Comparison of ENCODE assay signal across 15 cellular contexts in genomic region chr19:37966211-37967072, GRCh38. TPM values are rescaled to one million over a fixed set of nuclear protein-coding genes. Genes with fewer than 3 reads are reported as not detected.
DNase-seq lines count a peak whose midpoint lies in the region; ATAC-seq and TF ChIP-seq lines count a peak whose summit lies in the region.
"Had no signal": no experiment of that assay in that cellular context is flagged by ENCODE, and none has a peak within 500 bp of the region (broad histone marks: within the 10 kb centered on the region; RNA-seq: fewer than 3 reads in every experiment).

No MANE protein-coding gene starts in this region.

- no peak for TF ChIP-seq POLR2A in suprapubic skin (IDR thresholded peaks at IDR 0.05)

- H3K27me3 ChIP-seq in suprapubic skin, result no peaks in the 10 kb centered on the region

- DNase-seq in NCI-H82 (lab: John Stamatoyannopoulos, UW), result peak; percentile 31
- DNase-seq in NCI-H82 treated with DMSO at 0.1 percent for 48 hours (lab: John Stamatoyannopoulos, UW; ENCODE audit: unreplicated experiment), result no peak
- DNase-seq in SW480 (ENCODE audit: low spot score), result peak; percentile 74
- DNase-seq in islet precursor cell, result peak; percentile 79
- peak in 1 of 2 donors; percentile 52 for DNase-seq in suprapubic skin (ENCODE audit: low spot score in 2 of 2)
- no peak for DNase-seq in GM03348 (ENCODE audit: low spot score)
- DNase-seq in SKM-1 treated with dmso at 0.1 percent for 144 hours (lab: John Stamatoyannopoulos, UW; ENCODE audit: unreplicated experiment), result no peak
- DNase-seq: activated gamma-delta T cell treated with Interleukin-2 at 50 U/mL for 16 hours; effector CD4-positive, alpha-beta T cell; NCI-H1105; PC-3; stimulated activated CD4-positive, alpha-beta T cell treated with anti-CD3 and anti-CD28 coated beads, Interleukin-2, amount 100 ng/mL, for 48 hours had no signal

- H3K27ac ChIP-seq in suprapubic skin, result peak overlapping the region; percentile 66
- H3K27ac ChIP-seq: thoracic aorta had no signal

- 36% methylated on average over 13 of the region's 17 CpGs for WGBS in suprapubic skin

- H3K36me3 ChIP-seq in suprapubic skin, result no peaks in the 10 kb centered on the region
- H3K36me3 ChIP-seq: thoracic aorta had no signal

- no peak for ATAC-seq in HG03039 (IDR thresholded peaks at IDR 0.05; ENCODE audit: unreplicated experiment)
- ATAC-seq: natural killer cell treated with Interleukin-12 subunit alpha and Interleukin-12 subunit beta and Interleukin-15 and Interleukin-18, amount 100 ng/mL, for 72 hours; PC-3 had no signal

- no peak for TF ChIP-seq EP300 in suprapubic skin (IDR thresholded peaks at IDR 0.05)

- H3K4me3 ChIP-seq in suprapubic skin, result no peak overlapping the region
- H3K4me3 ChIP-seq: thoracic aorta had no signal

- TF ChIP-seq CTCF in suprapubic skin (IDR thresholded peaks at IDR 0.05), result no peak

- peaks cover 55% of the 10 kb centered on the region for H3K4me1 ChIP-seq in suprapubic skin

- H3K9me3 ChIP-seq in suprapubic skin, result peaks cover 5% of the 10 kb centered on the region

RNA-seq across cellular contexts. Expression of gene SIPA1L3, which starts 59.4 kb away (rescaled TPM):
- total RNA-seq in suprapubic skin, result 10 to 100 TPM; 52.6 to 92.1 (median 81.8) TPM

Comparison
In these comparisons a context has a peak if more than half of its experiments do, and no peak if none do; other contexts are left out.
1. DNase-seq: peak in NCI-H82 (single experiment), SW480 (single experiment) and islet precursor cell (single experiment); none in NCI-H82 treated with DMSO at 0.1 percent for 48 hours (single experiment), GM03348 (single experiment) and SKM-1 treated with dmso at 0.1 percent for 144 hours (single experiment).